In genomic region chr22:41301085-41302015, GRCh38 we compare ENCODE assay signal across 8 cellular contexts. TPM values are rescaled to one million over a fixed set of nuclear protein-coding genes. Genes with fewer than 3 reads are reported as not detected.
DNase-seq lines count a peak whose midpoint lies in the region; ATAC-seq and TF ChIP-seq lines count a peak whose summit lies in the region.

TSS of gene ZC3H7B (plus strand) at chr22:41301525. CDS start at chr22:41320661, 19,136 bp downstream.

- no peaks in the 10 kb centered on the region for H3K9me2 ChIP-seq in DOHH2 (replicated peaks; ENCODE audit: control insufficient read depth, low read length)

- H3K27ac Mint-ChIP-seq in nephron progenitor cell, result no peak within 1 kb of the TSS
- peak within 1 kb of the TSS; percentile 89 to 90 for H3K27ac Mint-ChIP-seq in stimulated activated naive CD8-positive, alpha-beta T cell treated with anti-CD3 and anti-CD28 coated beads, Interleukin-15, amount 100 ng/mL, for 72 hours

- POLR2A ChIA-PET in RWPE1 (lab: Yijun Ruan, JAX; ENCODE audit: low non-redundant PET), result no interaction called here

- H3K9me3 ChIP-seq in DOHH2 (ENCODE audit: control insufficient read depth, insufficient read depth, low read length) (no peaks in the 10 kb centered on the region), KOPT-K1 (ENCODE audit: insufficient read depth, low read length, poor library complexity, severe bottlenecking) (no peaks in the 10 kb centered on the region)

- H3K4me2 ChIP-seq in DOHH2 (ENCODE audit: low read length), result peak within 1 kb of the TSS; percentile 93

- H3K79me2 ChIP-seq in DOHH2 (ENCODE audit: control insufficient read depth, low read length), result peaks cover 57% of the 10 kb centered on the region

- peaks cover 4% of the 10 kb centered on the region for H3K9me3 Mint-ChIP-seq in nephron progenitor cell
- H3K9me3 Mint-ChIP-seq in stimulated activated naive CD8-positive, alpha-beta T cell treated with anti-CD3 and anti-CD28 coated beads, Interleukin-15, amount 100 ng/mL, for 72 hours, result no peaks in the 10 kb centered on the region

- H3K27me3 Mint-ChIP-seq in nephron progenitor cell (ENCODE audit: low read depth, poor library complexity), result no peaks in the 10 kb centered on the region
- no peaks in the 10 kb centered on the region for H3K27me3 Mint-ChIP-seq in stimulated activated naive CD8-positive, alpha-beta T cell treated with anti-CD3 and anti-CD28 coated beads, Interleukin-15, amount 100 ng/mL, for 72 hours

- peaks cover 19% of the 10 kb centered on the region for H3K36me3 Mint-ChIP-seq in nephron progenitor cell (ENCODE audit: low read depth)

- no peaks in the 10 kb centered on the region for H3K27me3 ChIP-seq in DOHH2 (ENCODE audit: control insufficient read depth, low read length)

- H3K27ac ChIP-seq in DOHH2 (ENCODE audit: low read depth, low read length) (peak within 1 kb of the TSS; percentile 49), KOPT-K1 (ENCODE audit: low read depth, low read length, poor library complexity, severe bottlenecking) (peak within 1 kb of the TSS; percentile 93), RWPE1 (peak within 1 kb of the TSS; percentile 88)

- H3K4me1 ChIP-seq in DOHH2 (ENCODE audit: control insufficient read depth, low read length), result peaks cover 16% of the 10 kb centered on the region

- DNase-seq in RWPE1 (ENCODE audit: low spot score) (peak; percentile 88), fibroblast of the aortic adventitia (ENCODE audit: low read depth) (peak; percentile 74), nephron progenitor cell (peak; percentile 79)
- DNase-seq in activated T-helper 9 cell treated with anti-CD3 and anti-CD28 coated beads, Interleukin-2, amount 50 U/mL, for 16 hours (ENCODE audit: low read depth), result peak; percentile 76
- DNase-seq in stimulated activated naive CD8-positive, alpha-beta T cell treated with anti-CD3 and anti-CD28 coated beads, Interleukin-15, amount 100 ng/mL, for 72 hours, result peak; percentile 80 to 88

- H3K4me3 ChIP-seq in DOHH2 (ENCODE audit: low read length), result peak within 1 kb of the TSS; percentile 90
- peak within 1 kb of the TSS; percentile 80 for H3K4me3 ChIP-seq in fibroblast of the aortic adventitia (ENCODE audit: low read depth, low read length)

- CTCF ChIA-PET in RWPE1 (lab: Yijun Ruan, JAX), result interaction anchor here (0.6 to 0.7 kb wide), 2 partner anchors 13 to 56 kb away, joined by 4 to 8 read pairs; no protein-coding TSS in a partner anchor

- H3K36me3 ChIP-seq in DOHH2 (ENCODE audit: control insufficient read depth, low read length) (peaks cover 19% of the 10 kb centered on the region), KOPT-K1 (ENCODE audit: insufficient read depth, low read length) (peaks cover 18% of the 10 kb centered on the region; the same call in 1 of the 2 replicates)

- TF ChIP-seq CTCF in DOHH2 (IDR thresholded peaks at IDR 0.05; ENCODE audit: low read depth, low read length, poor library complexity, severe bottlenecking) (peak; percentile 50), RWPE1 (conservative IDR thresholded peaks at IDR 0.05; ENCODE audit: low read depth) (peak; percentile 67), fibroblast of the aortic adventitia (IDR thresholded peaks at IDR 0.05; ENCODE audit: insufficient read depth, low read length) (peak; percentile 72), nephron progenitor cell (IDR thresholded peaks at IDR 0.05) (peak; percentile 21)

- H3F3A ChIP-seq in DOHH2 (ENCODE audit: control insufficient read depth, insufficient read depth), result no peaks in the 10 kb centered on the region

- H4K20me1 ChIP-seq in DOHH2 (ENCODE audit: control insufficient read depth, insufficient read depth, low read depth, low read length), result 0 out of 2 replicates have a peak, but pooled peaks cover 9% of the 10 kb centered on the region

- H3K4me1 Mint-ChIP-seq in nephron progenitor cell, result peaks cover 35% of the 10 kb centered on the region
- peaks cover 39% of the 10 kb centered on the region for H3K4me1 Mint-ChIP-seq in stimulated activated naive CD8-positive, alpha-beta T cell treated with anti-CD3 and anti-CD28 coated beads, Interleukin-15, amount 100 ng/mL, for 72 hours

- peak within 1 kb of the TSS; percentile 86 for H3K4me3 Mint-ChIP-seq in nephron progenitor cell
- peak within 1 kb of the TSS; percentile 74 to 85 for H3K4me3 Mint-ChIP-seq in stimulated activated naive CD8-positive, alpha-beta T cell treated with anti-CD3 and anti-CD28 coated beads, Interleukin-15, amount 100 ng/mL, for 72 hours

- ATAC-seq in GM21737 (IDR thresholded peaks at IDR 0.05; ENCODE audit: unreplicated experiment), result peak; percentile 82
- peak; percentile 98 for ATAC-seq in stimulated activated naive CD8-positive, alpha-beta T cell treated with anti-CD3 and anti-CD28 coated beads, Interleukin-15, amount 100 ng/mL, for 72 hours

RNA-seq across cellular contexts. Expression of gene ZC3H7B, which starts in this region (rescaled TPM):
- 33.3 and 45.9 TPM in 2 replicates for total RNA-seq in fibroblast of the aortic adventitia (ENCODE audit: low replicate concordance)

Comparison
In these comparisons a context has a peak if more than half of its experiments do, and no peak if none do; other contexts are left out.
1. Peak in every context shown above with its lines: DNase-seq, ATAC-seq, H3K4me3 ChIP-seq and H3K27ac ChIP-seq.
2. CTCF ChIP-seq: peak in every context shown above with its lines; median percentile 72 in fibroblast of the aortic adventitia; 67 in RWPE1; 50 in DOHH2; 21 in nephron progenitor cell.